In genomic region chr9:95981741-95982390, GRCh38 we compare ENCODE assay signal across 10 cellular contexts.
A peak's percentile ranks its signal among the peaks of the same experiment; 100 is the strongest.
DNase-seq lines count a peak whose midpoint lies in the region; ATAC-seq and TF ChIP-seq lines count a peak whose summit lies in the region.
"Had no signal": no experiment of that assay in that cellular context is flagged by ENCODE, and none has a peak within 500 bp of the region (broad histone marks: within the 10 kb centered on the region; RNA-seq: fewer than 3 reads in every experiment).

No MANE protein-coding gene starts in this region.

- H3K27me3 ChIP-seq in Loucy (ENCODE audit: insufficient read depth, low read length, poor library complexity, severe bottlenecking) (no peaks in the 10 kb centered on the region), esophagus squamous epithelium (no peaks in the 10 kb centered on the region), H7 (ENCODE audit: control insufficient read depth, insufficient read depth, low read length) (no peaks in the 10 kb centered on the region)

- peak; percentile 68 for DNase-seq in D341Med (ENCODE audit: low spot score)
- peak; percentile 33 for DNase-seq in SHP77 treated with DMSO at 0.1 percent for 48 hours (lab: John Stamatoyannopoulos, UW)
- DNase-seq in myocyte (ENCODE audit: low read depth) = peak; percentile 83
- DNase-seq in esophagus squamous epithelium (lab: John Stamatoyannopoulos, UW) = no peak
- DNase-seq in H7 = no peak
- DNase-seq: activated CD4-positive, alpha-beta T cell treated with anti-CD3 and anti-CD28 coated beads, Interleukin-2, amount 50 U/mL, for 4 hours; left ventricle myocardium superior had no signal

- ATAC-seq in HG03442 (IDR thresholded peaks at IDR 0.05; ENCODE audit: unreplicated experiment) = no peak
- ATAC-seq in GM21381 (IDR thresholded peaks at IDR 0.05; ENCODE audit: unreplicated experiment) = no peak
- ATAC-seq: left ventricle myocardium superior had no signal

- WGBS in esophagus squamous epithelium, 2 donors = 21 to 40% methylated on average over 5 of the region's 5 CpGs

- intact Hi-C loops in esophagus squamous epithelium (cut with DNase I) = no loop called here

- H3K36me3 ChIP-seq in Loucy (ENCODE audit: insufficient read depth, low read length) = peaks cover 5% of the 10 kb centered on the region; the same call in 1 of the 2 replicates
- peaks cover 0 to 35% (median 0%) of the 10 kb centered on the region in 3 donors for H3K36me3 ChIP-seq in esophagus squamous epithelium
- H3K36me3 ChIP-seq in H7 (replicated peaks; ENCODE audit: control insufficient read depth, insufficient read depth, low read length) = no peaks in the 10 kb centered on the region; the same call in 1 of the 2 replicates

- TF ChIP-seq POLR2A in esophagus squamous epithelium (IDR thresholded peaks at IDR 0.05) = no peak

- no peaks in the 10 kb centered on the region for H4K20me1 ChIP-seq in Loucy (ENCODE audit: insufficient read depth, low read length, poor library complexity, severe bottlenecking)

- H3K4me1 ChIP-seq in Loucy (ENCODE audit: insufficient read depth, low read length, poor library complexity, severe bottlenecking) (peaks cover 43% of the 10 kb centered on the region), esophagus squamous epithelium (peaks cover 0 to 11% (median 3%) of the 10 kb centered on the region in 3 donors)

- peak overlapping the region; percentile 70 for H3K4me2 ChIP-seq in Loucy (ENCODE audit: low read depth, low read length, poor library complexity, severe bottlenecking)

- no peaks in the 10 kb centered on the region for H3K79me2 ChIP-seq in Loucy (ENCODE audit: insufficient read depth, low read length)

- peak overlapping the region; percentile 26 for H3K9ac ChIP-seq in Loucy (ENCODE audit: low read depth, low read length, poor library complexity, severe bottlenecking)

- H3K9me3 ChIP-seq in Loucy (ENCODE audit: insufficient read depth, low read depth, low read length) = no peaks in the 10 kb centered on the region
- no peaks in the 10 kb centered on the region for H3K9me3 ChIP-seq in esophagus squamous epithelium

- peaks cover 3% of the 10 kb centered on the region; the same call in 1 of the 2 replicates for H3F3A ChIP-seq in Loucy (ENCODE audit: low read depth)

- H3K27ac ChIP-seq in esophagus squamous epithelium = no peak overlapping the region

- no peak overlapping the region for H2AFZ ChIP-seq in Loucy (ENCODE audit: low read length)

- no peaks in the 10 kb centered on the region for H3K9me2 ChIP-seq in Loucy (replicated peaks; ENCODE audit: low read depth, low read length)

- H3K4me3 ChIP-seq in Loucy (ENCODE audit: low read length, poor library complexity, severe bottlenecking) (peak overlapping the region; percentile 55), esophagus squamous epithelium (no peak overlapping the region), H7 (ENCODE audit: insufficient read depth, low read depth, low read length) (no peak overlapping the region)

- TF ChIP-seq CTCF in Loucy (conservative IDR thresholded peaks at IDR 0.05; ENCODE audit: low read length) = no peak
- TF ChIP-seq CTCF in esophagus squamous epithelium (IDR thresholded peaks at IDR 0.05) = no peak

Comparison
In these comparisons a context has a peak if more than half of its experiments do, and no peak if none do; other contexts are left out.
1. DNase-seq: peak in D341Med (single experiment), SHP77 treated with DMSO at 0.1 percent for 48 hours (single experiment) and myocyte (single experiment); none in esophagus squamous epithelium (single experiment) and H7 (single experiment).